ENCODE assay signal across 10 cellular contexts in genomic region chr3:153051427-153052095, GRCh38.
DNase-seq lines count a peak whose midpoint lies in the region; ATAC-seq and TF ChIP-seq lines count a peak whose summit lies in the region.
"Had no signal": no experiment of that assay in that cellular context is flagged by ENCODE, and none has a peak within 500 bp of the region (broad histone marks: within the 10 kb centered on the region; RNA-seq: fewer than 3 reads in every experiment).

No MANE protein-coding gene starts in this region.

- no peaks in the 10 kb centered on the region for H4K20me1 ChIP-seq in H9 (ENCODE audit: control insufficient read depth, insufficient read depth, insufficient read length)

- no peak overlapping the region for H3K4me3 Mint-ChIP-seq in CD4-positive, alpha-beta T cell
- no peak overlapping the region for H3K4me3 Mint-ChIP-seq in H9
- H3K4me3 Mint-ChIP-seq: stimulated activated naive CD8-positive, alpha-beta T cell treated with anti-CD3 and anti-CD28 coated beads, Interleukin-15, Interleukin-2, amounts not matched to agents 100 ng/mL and 50 ng/mL, for 24 hours had no signal

- POLR2A ChIA-PET in CD4-positive, alpha-beta T cell (lab: Charles Lee): interaction anchor here (1.2 kb wide), 1 partner anchor 110 kb away, joined by 4 read pairs; no protein-coding TSS in a partner anchor

- H2BK12ac ChIP-seq in H9 (ENCODE audit: insufficient read length, low read depth, low read length): no peak overlapping the region

- H3K9me3 ChIP-seq in mucosa of stomach (ENCODE audit: control insufficient read depth, low read length): no peaks in the 10 kb centered on the region
- no peaks in the 10 kb centered on the region for H3K9me3 ChIP-seq in CD4-positive, alpha-beta T cell (ENCODE audit: control insufficient read depth, low read length)
- no peaks in the 10 kb centered on the region for H3K9me3 ChIP-seq in H9 (ENCODE audit: control insufficient read depth, low read depth, low read length)
- H3K9me3 ChIP-seq: Caco-2 had no signal

- no peak for TF ChIP-seq CTCF in coronary artery (IDR thresholded peaks at IDR 0.05)
- no peak for TF ChIP-seq CTCF in GM20000 (IDR thresholded peaks at IDR 0.05; ENCODE audit: extremely low read depth, missing control alignments)
- TF ChIP-seq CTCF in CD4-positive, alpha-beta T cell (IDR thresholded peaks at IDR 0.05): no peak
- no peak for TF ChIP-seq CTCF in H9 (conservative IDR thresholded peaks at IDR 0.05)

- H3K4ac ChIP-seq in H9 (ENCODE audit: low read depth, low read length): no peak overlapping the region

- H2BK120ac ChIP-seq in H9 (ENCODE audit: low read depth, low read length, poor library complexity, severe bottlenecking): no peak overlapping the region

- CTCF ChIA-PET in CD4-positive, alpha-beta T cell (lab: Charles Lee): interaction anchor here (1.2 kb wide), 1 partner anchor 8 kb away, joined by 3 read pairs; no protein-coding TSS in a partner anchor

- H4K8ac ChIP-seq in H9 (replicated peaks; ENCODE audit: insufficient read length, low read depth, low read length): no peak overlapping the region

- H3K9ac ChIP-seq in mucosa of stomach (ENCODE audit: low read length): peak overlapping the region; percentile 20
- no peak overlapping the region for H3K9ac ChIP-seq in H9 (ENCODE audit: extremely low read depth, insufficient read length, low read length)

- no peaks in the 10 kb centered on the region for H3K23me2 ChIP-seq in H9 (ENCODE audit: insufficient read length, low read depth, low read length, poor library complexity, severe bottlenecking)

- no peak overlapping the region for H3K4me2 ChIP-seq in H9 (ENCODE audit: insufficient read depth, insufficient read length, low read length)

- H3K27me3 ChIP-seq in mucosa of stomach (ENCODE audit: control insufficient read depth, insufficient read depth, low read length) (no peaks in the 10 kb centered on the region), H9 (ENCODE audit: insufficient read depth, low read length) (no peaks in the 10 kb centered on the region)
- H3K27me3 ChIP-seq in CD4-positive, alpha-beta T cell (ENCODE audit: control insufficient read depth, insufficient read depth, low read length): no peaks in the 10 kb centered on the region

- no peak overlapping the region for H3K56ac ChIP-seq in H9 (ENCODE audit: insufficient read length, low read depth, low read length)

- H3K27me3 Mint-ChIP-seq in CD4-positive, alpha-beta T cell: no peaks in the 10 kb centered on the region
- no peaks in the 10 kb centered on the region for H3K27me3 Mint-ChIP-seq in H9 (ENCODE audit: low read depth)
- H3K27me3 Mint-ChIP-seq: stimulated activated naive CD8-positive, alpha-beta T cell treated with anti-CD3 and anti-CD28 coated beads, Interleukin-15, Interleukin-2, amounts not matched to agents 100 ng/mL and 50 ng/mL, for 24 hours had no signal

- no peaks in the 10 kb centered on the region for H3K36me3 ChIP-seq in mucosa of stomach (ENCODE audit: control insufficient read depth, insufficient read depth, low read length)

- H2AK5ac ChIP-seq in H9 (ENCODE audit: insufficient read length, low read length): no peak overlapping the region

- WGBS in H9 (ENCODE audit: extremely low coverage, insufficient read length, low lambda C conversion rate): no CpG with 5 or more reads among the region's 6 CpGs

- DNase-seq in AG20443 (ENCODE audit: low spot score): peak; percentile 59
- peak; percentile 69 for DNase-seq in MV-4-11 (lab: John Stamatoyannopoulos, UW)
- DNase-seq in coronary artery (ENCODE audit: low spot score): no peak
- no peak for DNase-seq in GM20000 (ENCODE audit: low spot score)
- DNase-seq in CD4-positive, alpha-beta T cell: no peak
- no peak for DNase-seq in H9
- DNase-seq in NCI-H510A treated with DMSO at 0.1 percent for 48 hours (lab: John Stamatoyannopoulos, UW): no peak
- DNase-seq: Caco-2 had no signal

- H3K9me3 Mint-ChIP-seq in CD4-positive, alpha-beta T cell: no peaks in the 10 kb centered on the region
- no peaks in the 10 kb centered on the region for H3K9me3 Mint-ChIP-seq in H9
- H3K9me3 Mint-ChIP-seq: stimulated activated naive CD8-positive, alpha-beta T cell treated with anti-CD3 and anti-CD28 coated beads, Interleukin-15, Interleukin-2, amounts not matched to agents 100 ng/mL and 50 ng/mL, for 24 hours had no signal

- H2BK5ac ChIP-seq in H9 (ENCODE audit: insufficient read length, low read length): no peak overlapping the region

- no peaks in the 10 kb centered on the region for H3K36me3 Mint-ChIP-seq in CD4-positive, alpha-beta T cell (ENCODE audit: low read depth)
- H3K36me3 Mint-ChIP-seq in H9 (ENCODE audit: insufficient read depth in 1 of 3, low read depth in 3 of 3): no peaks in the 10 kb centered on the region

- peak overlapping the region; percentile 64 to 79 for H3K27ac ChIP-seq in coronary artery
- no peak overlapping the region for H3K27ac ChIP-seq in CD4-positive, alpha-beta T cell (ENCODE audit: low read depth, low read length)
- no peak overlapping the region for H3K27ac ChIP-seq in H9 (ENCODE audit: insufficient read length, low read depth, low read length)

- H3K18ac ChIP-seq in H9 (ENCODE audit: insufficient read length, low read depth, low read length): no peak overlapping the region

- H3T11ph ChIP-seq in H9 (ENCODE audit: low read length): no peak overlapping the region

- H3K79me1 ChIP-seq in H9 (ENCODE audit: insufficient read depth, low read depth, low read length, poor library complexity, severe bottlenecking): no peaks in the 10 kb centered on the region

- H2BK15ac ChIP-seq in H9 (ENCODE audit: low read depth, low read length): no peak overlapping the region

- no peak for ATAC-seq in CD4-positive, alpha-beta T cell (ENCODE audit: poor library complexity)

- H3K27ac Mint-ChIP-seq in CD4-positive, alpha-beta T cell: no peak overlapping the region
- H3K27ac Mint-ChIP-seq in H9: no peak overlapping the region; a peak in 1 of 7 replicates
- H3K27ac Mint-ChIP-seq: stimulated activated naive CD8-positive, alpha-beta T cell treated with anti-CD3 and anti-CD28 coated beads, Interleukin-15, Interleukin-2, amounts not matched to agents 100 ng/mL and 50 ng/mL, for 24 hours had no signal

- no peak overlapping the region for H2BK20ac ChIP-seq in H9 (ENCODE audit: low read depth, low read length, poor library complexity, severe bottlenecking)

- no peak overlapping the region for H4K91ac ChIP-seq in H9 (ENCODE audit: insufficient read length, low read depth, low read length)

- H2AFZ ChIP-seq in H9 (ENCODE audit: low read length): no peak overlapping the region

- H4K5ac ChIP-seq in H9 (ENCODE audit: insufficient read length, low read depth, low read length): no peak overlapping the region

- H3K23ac ChIP-seq in H9 (ENCODE audit: insufficient read length, low read depth, low read length): no peak overlapping the region

- H3K4me1 ChIP-seq in mucosa of stomach (ENCODE audit: control insufficient read depth, insufficient read depth, low read length) (peaks cover 23% of the 10 kb centered on the region), H9 (ENCODE audit: insufficient read depth, low read length) (no peaks in the 10 kb centered on the region)
- H3K4me1 ChIP-seq: Caco-2 had no signal

- H3K4me3 ChIP-seq in coronary artery (no peak overlapping the region), mucosa of stomach (ENCODE audit: low read length) (no peak overlapping the region)

- intact Hi-C loops in CD4-positive, alpha-beta T cell (cut with DNase I, micrococcal nuclease): no loop called here

- H3K79me2 ChIP-seq in H9 (ENCODE audit: insufficient read depth, low read length): no peaks in the 10 kb centered on the region

- no peak overlapping the region for H3K14ac ChIP-seq in H9 (ENCODE audit: insufficient read depth, low read length)

- no peaks in the 10 kb centered on the region for H3K4me1 Mint-ChIP-seq in CD4-positive, alpha-beta T cell (ENCODE audit: low read depth)
- no peaks in the 10 kb centered on the region; a peak in 1 of 4 replicates for H3K4me1 Mint-ChIP-seq in H9

Comparison
In these comparisons a context has a peak if more than half of its experiments do, and no peak if none do; other contexts are left out.
1. DNase-seq: peak in AG20443 (single experiment) and MV-4-11 (single experiment); none in coronary artery (single experiment), GM20000 (single experiment), CD4-positive, alpha-beta T cell (0 of 10), H9 (single experiment) and NCI-H510A treated with DMSO at 0.1 percent for 48 hours (single experiment).
2. H3K27ac ChIP-seq: peak in coronary artery (2 of 2); none in CD4-positive, alpha-beta T cell (single experiment) and H9 (single experiment).